Comparison of ENCODE assay signal across 15 cellular contexts in the genomic region with DNA sequence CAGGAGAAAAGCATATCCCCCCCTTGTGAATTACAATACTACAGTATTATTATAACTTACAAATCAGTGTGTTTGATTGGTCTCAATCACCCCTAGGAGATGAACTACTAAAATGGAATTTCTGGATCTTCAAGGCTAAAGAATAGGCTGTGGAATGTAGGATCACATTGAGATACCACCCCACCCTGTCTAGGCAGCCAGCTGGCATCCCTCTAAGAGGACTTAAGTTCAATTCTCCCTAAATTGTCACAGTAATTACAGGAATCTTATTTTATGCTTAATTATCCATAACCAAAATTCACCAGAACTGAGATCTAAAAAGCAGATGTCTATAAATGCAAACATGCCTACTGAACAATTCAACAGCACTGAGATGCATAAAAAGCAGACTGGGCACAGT.
"Had no signal": no experiment of that assay in that cellular context is flagged by ENCODE, and none has a peak within 500 bp of the region (broad histone marks: within the 10 kb centered on the region; RNA-seq: fewer than 3 reads in every experiment).

No MANE protein-coding gene starts in this region.

- DNase-seq: activated CD4-positive, alpha-beta T cell treated with anti-CD3 and anti-CD28 coated beads for 4 hours; activated gamma-delta T cell; activated T-cell treated with anti-CD3 and anti-CD28 coated beads for 4 hours; brain microvascular endothelial cell; foreskin fibroblast; glutamatergic neuron; lower lobe of right lung; occipital lobe; stimulated activated naive CD8-positive, alpha-beta T cell treated with anti-CD3 and anti-CD28 coated beads, Interleukin-15, Interleukin-2, amounts not matched to agents 100 U/mL and 50 U/mL, for 24 hours; T-helper 1 cell; upper lobe of left lung had no signal

- H3K27me3 ChIP-seq: brain microvascular endothelial cell, esophagus muscularis mucosa, suprapubic skin, upper lobe of left lung had no signal

- H3K27ac ChIP-seq: brain microvascular endothelial cell, lower lobe of right lung, suprapubic skin, upper lobe of left lung had no signal

- ATAC-seq: lower lobe of right lung; sciatic nerve; stimulated activated naive CD8-positive, alpha-beta T cell treated with anti-CD3 and anti-CD28 coated beads, Interleukin-15, Interleukin-2, amounts not matched to agents 100 U/mL and 50 U/mL, for 24 hours had no signal

- H3K9me3 Mint-ChIP-seq: nephron had no signal

- H3K4me3 Mint-ChIP-seq: nephron had no signal

- H3K9me3 ChIP-seq: esophagus muscularis mucosa, lower lobe of right lung, suprapubic skin, upper lobe of left lung had no signal

- H3K4me3 ChIP-seq: esophagus muscularis mucosa, lower lobe of right lung, suprapubic skin, upper lobe of left lung had no signal
